Comparison of ENCODE assay signal across 6 cellular contexts in genomic region chr7:55893940-55894339, GRCh38. TPM values are rescaled to one million over a fixed set of nuclear protein-coding genes. Genes with fewer than 3 reads are reported as not detected.
"Had no signal": no experiment of that assay in that cellular context is flagged by ENCODE, and none has a peak within 500 bp of the region (broad histone marks: within the 10 kb centered on the region; RNA-seq: fewer than 3 reads in every experiment).

No MANE protein-coding gene starts in this region.

- DNase-seq: H9, HCEC 1CT, IMR-90 had no signal

- H3K4me2 ChIP-seq: GM23338 had no signal

- H3K27ac Mint-ChIP-seq: GM23338, H9 had no signal

- ATAC-seq: GM23338 had no signal

- H2AFZ ChIP-seq: GM23338 had no signal

- H3K4me3 ChIP-seq: GM23338 had no signal

- H3K4me3 Mint-ChIP-seq: GM23338, H9 had no signal

- H3K4me1 Mint-ChIP-seq: GM23338 had no signal

RNA-seq across cellular contexts. Expression of gene SEPTIN14, which starts 31.4 kb away (rescaled TPM):
- total RNA-seq: GM23338, H1, H9, HT-29, IMR-90 had no signal
- polyA plus RNA-seq: GM23338, H1, IMR-90 had no signal
